Comparison of ENCODE assay signal across 20 cellular contexts in genomic region chr4:10731690-10732089, GRCh38. TPM values are rescaled to one million over a fixed set of nuclear protein-coding genes. Genes with fewer than 3 reads are reported as not detected.
A peak's percentile ranks its signal among the peaks of the same experiment; 100 is the strongest.
DNase-seq lines count a peak whose midpoint lies in the region; ATAC-seq lines count a peak whose summit lies in the region.
"Had no signal": no experiment of that assay in that cellular context is flagged by ENCODE, and none has a peak within 500 bp of the region (broad histone marks: within the 10 kb centered on the region; RNA-seq: fewer than 3 reads in every experiment).

No MANE protein-coding gene starts in this region.

- peaks cover 17% of the 10 kb centered on the region for H3K36me3 Mint-ChIP-seq in activated naive CD8-positive, alpha-beta T cell treated with anti-CD3 and anti-CD28 coated beads, Interleukin-2, amount 50 U/mL, for 24 hours (ENCODE audit: low read depth)
- H3K36me3 Mint-ChIP-seq: naive B cell had no signal

- ATAC-seq in GM18511 (IDR thresholded peaks at IDR 0.05; ENCODE audit: unreplicated experiment), result peak; percentile 27
- peak; percentile 35 for ATAC-seq in GM19438 (IDR thresholded peaks at IDR 0.05; ENCODE audit: low read depth, unreplicated experiment)
- peak; percentile 30 for ATAC-seq in HG03097 (IDR thresholded peaks at IDR 0.05; ENCODE audit: low FRiP score, unreplicated experiment)
- no peak for ATAC-seq in activated naive CD8-positive, alpha-beta T cell treated with anti-CD3 and anti-CD28 coated beads, Interleukin-2, amount 50 U/mL, for 24 hours
- ATAC-seq: sciatic nerve had no signal

- peak overlapping the region; percentile 99 for H3K27ac Mint-ChIP-seq in activated naive CD8-positive, alpha-beta T cell treated with anti-CD3 and anti-CD28 coated beads, Interleukin-2, amount 50 U/mL, for 24 hours
- H3K27ac Mint-ChIP-seq: HFFc6 had no signal

- DNase-seq in activated naive CD8-positive, alpha-beta T cell treated with anti-CD3 and anti-CD28 coated beads, Interleukin-2, amount 50 U/mL, for 24 hours, result no peak
- DNase-seq in amygdala (lab: John Stamatoyannopoulos, UW), result no peak
- DNase-seq in cerebellum (ENCODE audit: low spot score), result no peak
- DNase-seq in DMS53 treated with DMSO at 0.1 percent for 48 hours (lab: John Stamatoyannopoulos, UW; ENCODE audit: unreplicated experiment), result no peak
- DNase-seq: DMS79 treated with DMSO at 0.1 percent for 48 hours, dorsolateral prefrontal cortex, foreskin melanocyte, HFFc6, hypothalamus, naive B cell, SHP77 treated with DMSO at 0.1 percent for 48 hours had no signal

- H3K4me1 Mint-ChIP-seq in activated naive CD8-positive, alpha-beta T cell treated with anti-CD3 and anti-CD28 coated beads, Interleukin-2, amount 50 U/mL, for 24 hours, result peaks cover 86% of the 10 kb centered on the region

- H3K4me3 Mint-ChIP-seq in activated naive CD8-positive, alpha-beta T cell treated with anti-CD3 and anti-CD28 coated beads, Interleukin-2, amount 50 U/mL, for 24 hours, result no peak overlapping the region
- H3K4me3 Mint-ChIP-seq: HFFc6 had no signal

- no peaks in the 10 kb centered on the region for H3K27me3 Mint-ChIP-seq in activated naive CD8-positive, alpha-beta T cell treated with anti-CD3 and anti-CD28 coated beads, Interleukin-2, amount 50 U/mL, for 24 hours

- peaks cover 5% of the 10 kb centered on the region for H3K9me3 Mint-ChIP-seq in activated naive CD8-positive, alpha-beta T cell treated with anti-CD3 and anti-CD28 coated beads, Interleukin-2, amount 50 U/mL, for 24 hours
- H3K9me3 Mint-ChIP-seq: HFFc6 had no signal

RNA-seq across cellular contexts. Expression of gene CLNK, which starts 47.1 kb away (rescaled TPM):
- total RNA-seq in cerebellum, result not detected
- total RNA-seq: cardiac muscle cell, HFFc6, kidney epithelial cell, lung microvascular endothelial cell, osteocyte, sciatic nerve, tibial nerve had no signal
